In the genomic region with DNA sequence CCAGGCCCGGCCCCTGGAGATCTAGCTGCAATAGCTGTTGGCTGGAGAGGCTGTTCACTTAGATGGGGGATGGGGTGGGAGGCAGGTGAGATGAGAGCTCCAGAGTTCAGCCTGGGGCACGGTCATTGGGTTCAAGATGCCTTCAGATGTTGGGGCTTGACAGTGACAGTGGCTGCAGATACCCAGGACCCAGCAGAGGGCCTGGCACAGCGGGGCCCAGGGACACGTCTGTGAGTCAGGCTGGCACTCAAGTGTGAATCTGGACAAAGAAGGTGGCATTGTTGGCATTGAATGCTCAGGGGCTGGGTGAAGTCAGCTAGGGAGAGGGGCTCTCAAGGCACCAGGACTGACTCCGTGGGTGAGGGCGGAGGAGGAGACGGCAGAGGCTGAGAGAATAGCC, we compare ENCODE assay signal across 13 cellular contexts.
DNase-seq lines count a peak whose midpoint lies in the region; ATAC-seq and TF ChIP-seq lines count a peak whose summit lies in the region.
"Had no signal": no experiment of that assay in that cellular context is flagged by ENCODE, and none has a peak within 500 bp of the region (broad histone marks: within the 10 kb centered on the region; RNA-seq: fewer than 3 reads in every experiment).

No MANE protein-coding gene starts in this region.

- H3K4me1 ChIP-seq in gastroesophageal sphincter (peaks cover 17 to 95% (median 61%) of the 10 kb centered on the region in 3 donors), suprapubic skin (peaks cover 75% of the 10 kb centered on the region)

- H3K36me3 ChIP-seq in gastroesophageal sphincter (peaks cover 0 to 8% of the 10 kb centered on the region in 2 donors), suprapubic skin (no peaks in the 10 kb centered on the region)
- H3K36me3 ChIP-seq: thoracic aorta had no signal

- no peak for TF ChIP-seq EP300 in gastroesophageal sphincter (IDR thresholded peaks at IDR 0.05)
- TF ChIP-seq EP300 in suprapubic skin (IDR thresholded peaks at IDR 0.05) = no peak

- WGBS in gastroesophageal sphincter (ENCODE audit: low coverage in 1 of 2), 2 donors = 79 to 100% methylated on average over 1 to 4 of the region's 7 CpGs
- 94% methylated on average over 7 of the region's 7 CpGs for WGBS in suprapubic skin

- POLR2A ChIA-PET in activated CD4-positive, alpha-beta T cell treated with anti-CD3 and anti-CD28 coated beads, Interleukin-2, amount 10 ng/mL, durations not matched to agents 7 days and 5 days (lab: Charles Lee) = no interaction called here
- POLR2A ChIA-PET in T-cell (lab: Charles Lee) = interaction anchor here in 1 of 2 donors (0.6 kb wide), 1 partner anchor 9 kb away, joined by 6 read pairs; no protein-coding TSS in a partner anchor

- TF ChIP-seq POLR2A in gastroesophageal sphincter (IDR thresholded peaks at IDR 0.05) = no peak
- TF ChIP-seq POLR2A in suprapubic skin (IDR thresholded peaks at IDR 0.05) = no peak

- H3K27ac ChIP-seq in gastroesophageal sphincter = peak overlapping the region in 3 of 4 donors; percentile 0 to 59 (median 36)
- H3K27ac ChIP-seq in suprapubic skin = no peak overlapping the region
- H3K27ac ChIP-seq: brain microvascular endothelial cell, thoracic aorta had no signal

- H3K9me3 Mint-ChIP-seq in activated CD4-positive, alpha-beta T cell treated with anti-CD3 and anti-CD28 coated beads, Interleukin-2, amount 10 ng/mL, durations not matched to agents 7 days and 5 days = no peaks in the 10 kb centered on the region
- H3K9me3 Mint-ChIP-seq in T-cell (no peaks in the 10 kb centered on the region), progenitor cell of endocrine pancreas (ENCODE audit: low read depth) (peaks cover 3% of the 10 kb centered on the region)

- H3K4me3 ChIP-seq in gastroesophageal sphincter (no peak overlapping the region), suprapubic skin (no peak overlapping the region)
- H3K4me3 ChIP-seq: K562, thoracic aorta had no signal

- no peak overlapping the region for H3K4me3 Mint-ChIP-seq in activated CD4-positive, alpha-beta T cell treated with anti-CD3 and anti-CD28 coated beads, Interleukin-2, amount 10 ng/mL, durations not matched to agents 7 days and 5 days
- H3K4me3 Mint-ChIP-seq in T-cell (peak overlapping the region; percentile 6 to 79 (median 18)), progenitor cell of endocrine pancreas (ENCODE audit: low read depth) (no peak overlapping the region)

- peak overlapping the region; percentile 73 for H3K27ac Mint-ChIP-seq in activated CD4-positive, alpha-beta T cell treated with anti-CD3 and anti-CD28 coated beads, Interleukin-2, amount 10 ng/mL, durations not matched to agents 7 days and 5 days
- H3K27ac Mint-ChIP-seq in T-cell (peak overlapping the region; percentile 86 to 90), progenitor cell of endocrine pancreas (peak overlapping the region; percentile 67)

- no peaks in the 10 kb centered on the region for H3K27me3 Mint-ChIP-seq in activated CD4-positive, alpha-beta T cell treated with anti-CD3 and anti-CD28 coated beads, Interleukin-2, amount 10 ng/mL, durations not matched to agents 7 days and 5 days
- H3K27me3 Mint-ChIP-seq in T-cell = no peaks in the 10 kb centered on the region
- no peaks in the 10 kb centered on the region for H3K27me3 Mint-ChIP-seq in progenitor cell of endocrine pancreas

- peaks cover 92% of the 10 kb centered on the region for H3K4me1 Mint-ChIP-seq in activated CD4-positive, alpha-beta T cell treated with anti-CD3 and anti-CD28 coated beads, Interleukin-2, amount 10 ng/mL, durations not matched to agents 7 days and 5 days
- H3K4me1 Mint-ChIP-seq in T-cell (peaks cover 95 to 97% (median 96%) of the 10 kb centered on the region in 3 donors), progenitor cell of endocrine pancreas (ENCODE audit: low read depth) (peaks cover 71% of the 10 kb centered on the region)

- H3K9me3 ChIP-seq in gastroesophageal sphincter (no peaks in the 10 kb centered on the region), suprapubic skin (no peaks in the 10 kb centered on the region)
- H3K9me3 ChIP-seq: thoracic aorta had no signal

- H3K36me3 Mint-ChIP-seq in activated CD4-positive, alpha-beta T cell treated with anti-CD3 and anti-CD28 coated beads, Interleukin-2, amount 10 ng/mL, durations not matched to agents 7 days and 5 days (ENCODE audit: low read depth) = peaks cover 85% of the 10 kb centered on the region
- H3K36me3 Mint-ChIP-seq in T-cell (peaks cover 45% of the 10 kb centered on the region), progenitor cell of endocrine pancreas (ENCODE audit: insufficient read depth) (peaks cover 9% of the 10 kb centered on the region)

- no peaks in the 10 kb centered on the region for H3K27me3 ChIP-seq in gastroesophageal sphincter
- H3K27me3 ChIP-seq in suprapubic skin = no peaks in the 10 kb centered on the region
- H3K27me3 ChIP-seq: brain microvascular endothelial cell had no signal

- no peak for DNase-seq in activated CD4-positive, alpha-beta T cell treated with anti-CD3 and anti-CD28 coated beads, Interleukin-2, amount 10 ng/mL, durations not matched to agents 7 days and 5 days
- no peak for DNase-seq in activated CD4-positive, alpha-beta T cell treated with anti-CD3 and anti-CD28 coated beads, Interleukin-2, amount 50 U/mL, for 48 hours
- DNase-seq in T-cell (no peak), progenitor cell of endocrine pancreas (ENCODE audit: low spot score, unreplicated experiment) (no peak), NCI-H69 (lab: John Stamatoyannopoulos, UW) (no peak), suprapubic skin (ENCODE audit: low spot score in 2 of 2) (no peak)
- DNase-seq: brain microvascular endothelial cell; effector memory CD4-positive, alpha-beta T cell; NCI-H146 had no signal

- CTCF ChIA-PET in activated CD4-positive, alpha-beta T cell treated with anti-CD3 and anti-CD28 coated beads, Interleukin-2, amount 10 ng/mL, durations not matched to agents 7 days and 5 days (lab: Charles Lee) = interaction anchor here (0.5 to 1.2 kb wide), 2 partner anchors 55 to 139 kb away, joined by 3 to 4 read pairs; no protein-coding TSS in a partner anchor
- CTCF ChIA-PET in T-cell (lab: Charles Lee) = interaction anchor here in 1 of 2 donors (1.2 kb wide), 1 partner anchor 39 kb away, joined by 3 read pairs; no protein-coding TSS in a partner anchor

- ATAC-seq in T-cell (replicated peaks in 1 of 4) (no peak), gastroesophageal sphincter (no peak), HG02970 (IDR thresholded peaks at IDR 0.05; ENCODE audit: low FRiP score, unreplicated experiment) (no peak)
- ATAC-seq: K562 had no signal

- TF ChIP-seq CTCF in gastroesophageal sphincter (IDR thresholded peaks at IDR 0.05) (no peak), progenitor cell of endocrine pancreas (IDR thresholded peaks at IDR 0.05; ENCODE audit: unreplicated experiment) (no peak), suprapubic skin (IDR thresholded peaks at IDR 0.05) (no peak)

Comparison
In these comparisons a context has a peak if more than half of its experiments do, and no peak if none do; other contexts are left out.
1. H3K4me3 Mint-ChIP-seq: peak in T-cell (3 of 3); none in activated CD4-positive, alpha-beta T cell treated with anti-CD3 and anti-CD28 coated beads, Interleukin-2, amount 10 ng/mL, durations not matched to agents 7 days and 5 days (single experiment) and progenitor cell of endocrine pancreas (single experiment).
2. Peak in every context shown above with its lines, with median percentiles within 50 percentile points of each other: H3K27ac Mint-ChIP-seq.